ENCODE assay signal across 9 cellular contexts in genomic region chr6:53326372-53327016, GRCh38. TPM values are rescaled to one million over a fixed set of nuclear protein-coding genes. Genes with fewer than 3 reads are reported as not detected.
DNase-seq lines count a peak whose midpoint lies in the region; ATAC-seq and TF ChIP-seq lines count a peak whose summit lies in the region.
"Had no signal": no experiment of that assay in that cellular context is flagged by ENCODE, and none has a peak within 500 bp of the region (broad histone marks: within the 10 kb centered on the region; RNA-seq: fewer than 3 reads in every experiment).

No MANE protein-coding gene starts in this region.

- H3K27ac ChIP-seq in DND-41 (ENCODE audit: low read length), result peak overlapping the region; percentile 29; the same call in 1 of the 2 replicates
- peak overlapping the region; percentile 51 for H3K27ac ChIP-seq in trophoblast cell (ENCODE audit: low read depth, low read length)
- H3K27ac ChIP-seq: colonic mucosa had no signal

- H3K27me3 ChIP-seq in DND-41 (ENCODE audit: insufficient read depth, low read length, poor library complexity), result no peaks in the 10 kb centered on the region
- no peaks in the 10 kb centered on the region for H3K27me3 ChIP-seq in trophoblast cell (ENCODE audit: insufficient read depth, low read length)
- H3K27me3 ChIP-seq: colonic mucosa had no signal

- H3K9me3 ChIP-seq in DND-41 (ENCODE audit: insufficient read depth, low read length, severe bottlenecking) (no peaks in the 10 kb centered on the region), trophoblast cell (ENCODE audit: insufficient read depth, low read depth, low read length) (no peaks in the 10 kb centered on the region)
- H3K9me3 ChIP-seq: colonic mucosa had no signal

- peaks cover 99% of the 10 kb centered on the region for H3K79me2 ChIP-seq in DND-41 (ENCODE audit: insufficient read depth, low read length)
- peaks cover 2% of the 10 kb centered on the region for H3K79me2 ChIP-seq in trophoblast cell (ENCODE audit: control insufficient read depth, insufficient read depth, low read length, poor library complexity)

- peaks cover 9% of the 10 kb centered on the region for H3K79me1 ChIP-seq in trophoblast cell (ENCODE audit: low read length)

- peak overlapping the region; percentile 64 for H3K18ac ChIP-seq in trophoblast cell (ENCODE audit: low read length)

- peaks cover 74% of the 10 kb centered on the region for H4K20me1 ChIP-seq in DND-41 (ENCODE audit: insufficient read depth, low read length)

- H3K4me2 ChIP-seq in DND-41 (ENCODE audit: insufficient read depth, low read length), result no peak overlapping the region
- H3K4me2 ChIP-seq in trophoblast cell (ENCODE audit: low read length), result peak overlapping the region; percentile 51

- no peak overlapping the region for H2BK5ac ChIP-seq in trophoblast cell (ENCODE audit: low read depth, low read length, poor library complexity)

- no peak overlapping the region for H2BK120ac ChIP-seq in trophoblast cell (ENCODE audit: insufficient read depth, low read length, poor library complexity)

- H2BK12ac ChIP-seq in trophoblast cell (ENCODE audit: low read length), result peak overlapping the region; percentile 62

- peak; percentile 27; the same call in 1 of the 3 replicates for ATAC-seq in DND-41 (ENCODE audit: insufficient read depth, low read depth)
- peak; percentile 87 for ATAC-seq in esophagus mucosa

- H3K14ac ChIP-seq in trophoblast cell (ENCODE audit: low read length), result no peak overlapping the region

- H3K36me3 ChIP-seq in DND-41 (ENCODE audit: insufficient read depth, low read length) (peaks cover 9% of the 10 kb centered on the region), trophoblast cell (ENCODE audit: control insufficient read depth in 1 of 2, insufficient read depth in 2 of 2, low read length in 2 of 2) (no peaks in the 10 kb centered on the region)
- H3K36me3 ChIP-seq: colonic mucosa had no signal

- no peak for TF ChIP-seq CTCF in DND-41 (IDR thresholded peaks at IDR 0.05; ENCODE audit: borderline replicate concordance, extremely low read depth, low read length, poor library complexity, severe bottlenecking)

- H2AK5ac ChIP-seq in trophoblast cell (ENCODE audit: low read length), result no peak overlapping the region

- no peak overlapping the region for H3K9ac ChIP-seq in DND-41 (ENCODE audit: low read depth, low read length)
- no peak overlapping the region for H3K9ac ChIP-seq in trophoblast cell (ENCODE audit: low read length)

- no peak overlapping the region for H2AFZ ChIP-seq in DND-41 (ENCODE audit: low read depth, low read length)
- no peak overlapping the region for H2AFZ ChIP-seq in trophoblast cell (ENCODE audit: insufficient read depth, low read length, poor library complexity)

- no peak overlapping the region for H4K12ac ChIP-seq in trophoblast cell (ENCODE audit: low read depth, low read length)

- WGBS in trophoblast cell (ENCODE audit: extremely low coverage, insufficient coverage, insufficient read length), result no CpG with 5 or more reads among the region's 11 CpGs

- H3K4me3 ChIP-seq in DND-41 (ENCODE audit: low read depth in 1 of 2, low read length in 2 of 2), result no peak overlapping the region
- no peak overlapping the region for H3K4me3 ChIP-seq in trophoblast cell (ENCODE audit: low read depth, low read length)
- H3K4me3 ChIP-seq: colonic mucosa had no signal

- H3K4me1 ChIP-seq in DND-41 (ENCODE audit: insufficient read depth, low read length) (peaks cover 27% of the 10 kb centered on the region), trophoblast cell (ENCODE audit: control insufficient read depth in 1 of 2, insufficient read depth in 2 of 2, low read length in 2 of 2) (peaks cover 16 to 17% of the 10 kb centered on the region in 2 experiments)
- H3K4me1 ChIP-seq: colonic mucosa had no signal

- no peak overlapping the region for H3K23ac ChIP-seq in trophoblast cell (ENCODE audit: low read length)

- H3K4ac ChIP-seq in trophoblast cell (ENCODE audit: low read depth, low read length), result no peak overlapping the region

- H4K91ac ChIP-seq in trophoblast cell (ENCODE audit: low read depth, low read length), result no peak overlapping the region

- H4K8ac ChIP-seq in trophoblast cell (ENCODE audit: low read depth, low read length), result peak overlapping the region; percentile 58

- no peak for DNase-seq in DND-41
- DNase-seq in trophoblast cell, result peak; percentile 91 to 97
- no peak for DNase-seq in putamen (ENCODE audit: low spot score)
- no peak for DNase-seq in NCI-H2171 (lab: John Stamatoyannopoulos, UW)
- no peak for DNase-seq in NCI-H510A (lab: John Stamatoyannopoulos, UW)
- no peak for DNase-seq in AML-193 (lab: John Stamatoyannopoulos, UW)
- DNase-seq: colonic mucosa had no signal

TF ChIP-seq in PFSK-1, 5 proteins besides CTCF, POLR2A, EP300 and RAD21:
- TF ChIP-seq REST (IDR thresholded peaks at IDR 0.05; ENCODE audit: insufficient read depth in 1 of 2, low read depth in 2 of 2, low read length in 2 of 2), result no peak
- TF ChIP-seq SIN3A (IDR thresholded peaks at IDR 0.05; ENCODE audit: borderline replicate concordance, insufficient read depth, low read length), result peak; percentile 29; the same call in 1 of the 2 replicates

RNA-seq across cellular contexts. Expression of gene ELOVL5, which starts 22.3 kb away (rescaled TPM):
- 68.2 TPM for polyA plus RNA-seq in PFSK-1 (2012; ENCODE audit: insufficient read length, low read depth)
- 33.1 TPM for total RNA-seq in esophagus mucosa
- 73.6 and 77.0 TPM in 2 replicates for polyA plus RNA-seq in trophoblast cell (2013)

Comparison
In these comparisons a context has a peak if more than half of its experiments do, and no peak if none do; other contexts are left out.
1. DNase-seq: peak in trophoblast cell (2 of 2); none in DND-41 (single experiment), putamen (single experiment), NCI-H2171 (single experiment), NCI-H510A (single experiment) and AML-193 (0 of 2).